Comparison of ENCODE assay signal across 19 cellular contexts in the genomic region with DNA sequence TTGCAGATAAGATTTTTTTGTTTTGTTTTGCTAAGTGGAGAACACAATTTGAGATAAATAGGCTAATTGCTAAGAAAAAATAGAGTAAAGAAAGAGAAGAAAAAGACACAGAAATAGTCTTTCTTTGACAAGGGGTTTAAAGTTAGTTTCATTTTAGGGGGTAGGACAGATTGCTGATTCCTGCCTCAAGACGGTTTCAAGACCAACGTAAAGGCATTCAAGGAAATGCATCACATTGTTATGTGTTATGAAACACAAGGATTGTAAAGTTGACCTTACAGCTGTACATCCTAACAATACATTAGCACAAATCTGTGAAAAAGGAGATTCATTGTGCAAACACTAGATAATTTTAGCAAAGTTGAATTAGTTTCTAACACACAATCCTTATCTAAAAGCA. TPM values are rescaled to one million over a fixed set of nuclear protein-coding genes. Genes with fewer than 3 reads are reported as not detected.
DNase-seq lines count a peak whose midpoint lies in the region; ATAC-seq and TF ChIP-seq lines count a peak whose summit lies in the region.
"Had no signal": no experiment of that assay in that cellular context is flagged by ENCODE, and none has a peak within 500 bp of the region (broad histone marks: within the 10 kb centered on the region; RNA-seq: fewer than 3 reads in every experiment).

No MANE protein-coding gene starts in this region.

- H3K36me3 Mint-ChIP-seq in GM23338 (ENCODE audit: low read depth), result peaks cover 6% of the 10 kb centered on the region; the same call in 1 of the 3 replicates

- 41% methylated on average over 2 of the region's 2 CpGs for WGBS in suprapubic skin

- peaks cover 4% of the 10 kb centered on the region for H3K27me3 Mint-ChIP-seq in GM23338 (ENCODE audit: insufficient read depth, low read depth, poor library complexity)

- no peaks in the 10 kb centered on the region for H3K27me3 ChIP-seq in GM23338 (ENCODE audit: insufficient read depth)
- no peaks in the 10 kb centered on the region for H3K27me3 ChIP-seq in osteoblast (ENCODE audit: insufficient read depth, low read length)
- H3K27me3 ChIP-seq in suprapubic skin, result no peaks in the 10 kb centered on the region
- H3K27me3 ChIP-seq: SJCRH30 had no signal

- H3K4me3 Mint-ChIP-seq in GM23338, result no peak overlapping the region
- H3K4me3 Mint-ChIP-seq: endodermal cell had no signal

- H4K20me1 ChIP-seq in GM23338 (replicated peaks; ENCODE audit: insufficient read depth) (no peaks in the 10 kb centered on the region), osteoblast (ENCODE audit: insufficient read depth, low read length) (no peaks in the 10 kb centered on the region)

- H3K9me3 Mint-ChIP-seq in GM23338, result peaks cover 13% of the 10 kb centered on the region

- H3K27ac ChIP-seq in GM23338 (ENCODE audit: low read depth) (no peak overlapping the region), osteoblast (ENCODE audit: low read depth, low read length) (no peak overlapping the region), suprapubic skin (no peak overlapping the region)
- H3K27ac ChIP-seq: PC-9, SJCRH30 had no signal

- TF ChIP-seq EP300 in suprapubic skin (IDR thresholded peaks at IDR 0.05), result no peak

- H3K36me3 ChIP-seq in GM23338 (ENCODE audit: insufficient read depth) (no peaks in the 10 kb centered on the region), osteoblast (ENCODE audit: insufficient read depth, low read length) (no peaks in the 10 kb centered on the region), mucosa of descending colon (ENCODE audit: low read depth) (no peaks in the 10 kb centered on the region), suprapubic skin (no peaks in the 10 kb centered on the region)
- H3K36me3 ChIP-seq: SJCRH30 had no signal

- H3K4me1 ChIP-seq in GM23338 (ENCODE audit: insufficient read depth), result no peaks in the 10 kb centered on the region
- peaks cover 8% of the 10 kb centered on the region for H3K4me1 ChIP-seq in osteoblast (ENCODE audit: insufficient read depth, low read length)
- H3K4me1 ChIP-seq in mucosa of descending colon (ENCODE audit: low read depth), result no peaks in the 10 kb centered on the region
- H3K4me1 ChIP-seq in suprapubic skin, result no peaks in the 10 kb centered on the region
- H3K4me1 ChIP-seq: SJCRH30 had no signal

- no peaks in the 10 kb centered on the region for H3F3A ChIP-seq in GM23338 (replicated peaks; ENCODE audit: low read depth)

- no peak for TF ChIP-seq POLR2A in suprapubic skin (IDR thresholded peaks at IDR 0.05)

- TF ChIP-seq CTCF in GM23338 (conservative IDR thresholded peaks at IDR 0.05; ENCODE audit: low read depth in 2 of 2), result no peak
- TF ChIP-seq CTCF in fibroblast of the aortic adventitia (IDR thresholded peaks at IDR 0.05; ENCODE audit: insufficient read depth, low read length), result no peak
- TF ChIP-seq CTCF in osteoblast (IDR thresholded peaks at IDR 0.05; ENCODE audit: extremely low read depth, low read depth, low read length), result no peak
- no peak for TF ChIP-seq CTCF in mucosa of descending colon (IDR thresholded peaks at IDR 0.05)
- no peak for TF ChIP-seq CTCF in suprapubic skin (IDR thresholded peaks at IDR 0.05)

- no peaks in the 10 kb centered on the region for H3K9me3 ChIP-seq in osteoblast (ENCODE audit: low read depth, low read length)
- peaks cover 6% of the 10 kb centered on the region for H3K9me3 ChIP-seq in mucosa of descending colon
- no peaks in the 10 kb centered on the region for H3K9me3 ChIP-seq in suprapubic skin
- H3K9me3 ChIP-seq: SJCRH30 had no signal

- H3K4me2 ChIP-seq in GM23338 (no peak overlapping the region), osteoblast (ENCODE audit: insufficient read depth, low read length) (peak overlapping the region; percentile 61)
- H3K4me2 ChIP-seq: PC-9 had no signal

- no peak for ATAC-seq in GM23338
- ATAC-seq in mucosa of descending colon, result no peak
- no peak for ATAC-seq in GM18873 (IDR thresholded peaks at IDR 0.05; ENCODE audit: low FRiP score, unreplicated experiment)
- ATAC-seq: HCT116 had no signal

- intact Hi-C loops in mucosa of descending colon (cut with DNase I, micrococcal nuclease), result no loop called here

- no peak overlapping the region for H3K4me3 ChIP-seq in GM23338
- H3K4me3 ChIP-seq in fibroblast of the aortic adventitia (ENCODE audit: low read depth, low read length), result peak overlapping the region; percentile 34
- peak overlapping the region; percentile 15 for H3K4me3 ChIP-seq in osteoblast (ENCODE audit: insufficient read depth, low read length)
- H3K4me3 ChIP-seq in mucosa of descending colon, result no peak overlapping the region
- H3K4me3 ChIP-seq in suprapubic skin, result no peak overlapping the region
- H3K4me3 ChIP-seq: PC-9, SJCRH30 had no signal

- H3K4me1 Mint-ChIP-seq in GM23338, result no peaks in the 10 kb centered on the region
- H3K4me1 Mint-ChIP-seq: endodermal cell had no signal

- no peak for DNase-seq in GM23338 (ENCODE audit: low spot score)
- DNase-seq in SK-N-DZ (ENCODE audit: low spot score), result peak; percentile 37
- DNase-seq in fibroblast of the aortic adventitia (ENCODE audit: low read depth), result peak; percentile 51
- no peak for DNase-seq in osteoblast (ENCODE audit: insufficient read length, low spot score, missing footprints)
- no peak for DNase-seq in SKM-1 treated with dmso at 0.1 percent for 144 hours (lab: John Stamatoyannopoulos, UW; ENCODE audit: unreplicated experiment)
- DNase-seq in mucosa of descending colon, result no peak
- DNase-seq in suprapubic skin (ENCODE audit: low spot score in 2 of 2), result no peak
- DNase-seq: activated effector memory CD4-positive, alpha-beta T cell treated with Interleukin-2 at 50 U/mL for 16 hours; Calu3; endodermal cell; foreskin melanocyte; NCI-H1105 treated with DMSO at 0.1 percent for 48 hours; NCI-H526 treated with DMSO at 0.1 percent for 48 hours; PC-9; SJCRH30; stimulated activated CD4-positive, alpha-beta T cell treated with anti-CD3 and anti-CD28 coated beads, Interleukin-4, amount 100 ng/mL, for 24 hours; T-helper 9 cell had no signal

- no peaks in the 10 kb centered on the region for H3K9me2 ChIP-seq in GM23338 (ENCODE audit: insufficient read depth)

- H3K79me2 ChIP-seq in GM23338 (replicated peaks; ENCODE audit: insufficient read depth) (no peaks in the 10 kb centered on the region), osteoblast (ENCODE audit: insufficient read depth, low read length) (no peaks in the 10 kb centered on the region)

- H3K27ac Mint-ChIP-seq in GM23338, result no peak overlapping the region
- H3K27ac Mint-ChIP-seq: endodermal cell had no signal

- H2AFZ ChIP-seq in GM23338 (peak overlapping the region; percentile 11; the same call in 1 of the 2 replicates), osteoblast (ENCODE audit: low read length) (peak overlapping the region; percentile 48)
- H2AFZ ChIP-seq: PC-9 had no signal

TF ChIP-seq in GM23338, 12 proteins besides CTCF, POLR2A, EP300 and RAD21 (continues in another document):
- TF ChIP-seq POLR2AphosphoS5 (IDR thresholded peaks at IDR 0.05; ENCODE audit: low read depth) (no peak), EZH2 (IDR thresholded peaks at IDR 0.05; ENCODE audit: low read depth, unreplicated experiment) (no peak), JUNB (IDR thresholded peaks at IDR 0.05; ENCODE audit: unreplicated experiment) (no peak), EZH2phosphoT487 (IDR thresholded peaks at IDR 0.05; ENCODE audit: unreplicated experiment) (no peak)
- TF ChIP-seq, protein P1, sequence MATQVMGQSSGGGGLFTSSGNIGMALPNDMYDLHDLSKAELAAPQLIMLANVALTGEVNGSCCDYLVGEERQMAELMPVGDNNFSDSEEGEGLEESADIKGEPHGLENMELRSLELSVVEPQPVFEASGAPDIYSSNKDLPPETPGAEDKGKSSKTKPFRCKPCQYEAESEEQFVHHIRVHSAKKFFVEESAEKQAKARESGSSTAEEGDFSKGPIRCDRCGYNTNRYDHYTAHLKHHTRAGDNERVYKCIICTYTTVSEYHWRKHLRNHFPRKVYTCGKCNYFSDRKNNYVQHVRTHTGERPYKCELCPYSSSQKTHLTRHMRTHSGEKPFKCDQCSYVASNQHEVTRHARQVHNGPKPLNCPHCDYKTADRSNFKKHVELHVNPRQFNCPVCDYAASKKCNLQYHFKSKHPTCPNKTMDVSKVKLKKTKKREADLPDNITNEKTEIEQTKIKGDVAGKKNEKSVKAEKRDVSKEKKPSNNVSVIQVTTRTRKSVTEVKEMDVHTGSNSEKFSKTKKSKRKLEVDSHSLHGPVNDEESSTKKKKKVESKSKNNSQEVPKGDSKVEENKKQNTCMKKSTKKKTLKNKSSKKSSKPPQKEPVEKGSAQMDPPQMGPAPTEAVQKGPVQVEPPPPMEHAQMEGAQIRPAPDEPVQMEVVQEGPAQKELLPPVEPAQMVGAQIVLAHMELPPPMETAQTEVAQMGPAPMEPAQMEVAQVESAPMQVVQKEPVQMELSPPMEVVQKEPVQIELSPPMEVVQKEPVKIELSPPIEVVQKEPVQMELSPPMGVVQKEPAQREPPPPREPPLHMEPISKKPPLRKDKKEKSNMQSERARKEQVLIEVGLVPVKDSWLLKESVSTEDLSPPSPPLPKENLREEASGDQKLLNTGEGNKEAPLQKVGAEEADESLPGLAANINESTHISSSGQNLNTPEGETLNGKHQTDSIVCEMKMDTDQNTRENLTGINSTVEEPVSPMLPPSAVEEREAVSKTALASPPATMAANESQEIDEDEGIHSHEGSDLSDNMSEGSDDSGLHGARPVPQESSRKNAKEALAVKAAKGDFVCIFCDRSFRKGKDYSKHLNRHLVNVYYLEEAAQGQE (IDR thresholded peaks at IDR 0.05; ENCODE audit: unreplicated experiment), result no peak
- TF ChIP-seq, protein P2, sequence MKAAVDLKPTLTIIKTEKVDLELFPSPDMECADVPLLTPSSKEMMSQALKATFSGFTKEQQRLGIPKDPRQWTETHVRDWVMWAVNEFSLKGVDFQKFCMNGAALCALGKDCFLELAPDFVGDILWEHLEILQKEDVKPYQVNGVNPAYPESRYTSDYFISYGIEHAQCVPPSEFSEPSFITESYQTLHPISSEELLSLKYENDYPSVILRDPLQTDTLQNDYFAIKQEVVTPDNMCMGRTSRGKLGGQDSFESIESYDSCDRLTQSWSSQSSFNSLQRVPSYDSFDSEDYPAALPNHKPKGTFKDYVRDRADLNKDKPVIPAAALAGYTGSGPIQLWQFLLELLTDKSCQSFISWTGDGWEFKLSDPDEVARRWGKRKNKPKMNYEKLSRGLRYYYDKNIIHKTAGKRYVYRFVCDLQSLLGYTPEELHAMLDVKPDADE (IDR thresholded peaks at IDR 0.05), result no peak

RNA-seq across cellular contexts. Expression of a gene that starts 22.7 kb away (rescaled TPM):
- 45.5 and 48.2 TPM in 2 replicates for total RNA-seq in GM23338 (2014; rRNA removed; shearing (Covaris generic))
- polyA plus RNA-seq in GM23338 (2016; fragmentation: Nextera tagmentation; extraction: Ambion mirVana), result 15.8 and 22.2 TPM in 2 replicates
- 29.2 and 34.6 TPM in 2 replicates for polyA plus RNA-seq in SK-N-DZ (2014; cell fraction: cytosol; rRNA removed)
- polyA plus RNA-seq in SK-N-DZ (2014; cell fraction: nucleus; rRNA removed), result 40.1 and 50.4 TPM in 2 replicates
- 20.0 and 27.6 TPM in 2 replicates for total RNA-seq in fibroblast of the aortic adventitia (ENCODE audit: low replicate concordance)
- total RNA-seq in osteoblast, result 20.6 and 22.1 TPM in 2 replicates
- 1 to 10 TPM; 7.4 to 9.1 (median 8.8) TPM for total RNA-seq in mucosa of descending colon
- 10 to 100 TPM; 11.5 to 26.8 (median 16.9) TPM for total RNA-seq in suprapubic skin

Comparison
In these comparisons a context has a peak if more than half of its experiments do, and no peak if none do; other contexts are left out.
1. DNase-seq: peak in SK-N-DZ (single experiment) and fibroblast of the aortic adventitia (single experiment); none in GM23338 (single experiment), osteoblast (single experiment), SKM-1 treated with dmso at 0.1 percent for 144 hours (single experiment), mucosa of descending colon (0 of 3) and suprapubic skin (0 of 2).
2. H3K4me3 ChIP-seq: peak in fibroblast of the aortic adventitia (single experiment) and osteoblast (single experiment); none in GM23338 (single experiment), mucosa of descending colon (single experiment) and suprapubic skin (single experiment).